ENCODE assay signal across 8 cellular contexts in genomic region chr10:22320591-22321155, GRCh38. TPM values are rescaled to one million over a fixed set of nuclear protein-coding genes. Genes with fewer than 3 reads are reported as not detected.
DNase-seq lines count a peak whose midpoint lies in the region; ATAC-seq, FAIRE-seq and TF ChIP-seq lines count a peak whose summit lies in the region.

Gene BMI1, plus strand, starts transcription at chr10:22321099. Its CDS starts 5,351 bp downstream, at chr10:22326450.

- H3K4ac ChIP-seq in mesenchymal stem cell (ENCODE audit: low read depth in 1 of 2, low read length in 2 of 2) = peak within 1 kb of the TSS; percentile 91

- DNase-seq in NCI-H2107 (lab: John Stamatoyannopoulos, UW) (peak; percentile 19), NCI-H2107 treated with DMSO at 0.1 percent for 48 hours (lab: John Stamatoyannopoulos, UW; ENCODE audit: unreplicated experiment) (no peak), NCI-H82 treated with DMSO at 0.1 percent for 48 hours (lab: John Stamatoyannopoulos, UW; ENCODE audit: unreplicated experiment) (peak; percentile 32), endothelial cell of umbilical vein (ENCODE audit: low read depth, low spot score) (peak; percentile 60), mesenchymal stem cell (peak; percentile 63)
- peak; percentile 73 for DNase-seq in activated T-cell treated with anti-CD3 and anti-CD28 coated beads, Interleukin-2, amount 50 U/mL, for 1 hour

- peaks cover 53% of the 10 kb centered on the region for H3K27me3 Mint-ChIP-seq in stimulated activated naive CD8-positive, alpha-beta T cell treated with anti-CD3 and anti-CD28 coated beads, Interleukin-15, Interleukin-2, amounts not matched to agents 100 ng/mL and 50 ng/mL, for 24 hours

- no peaks in the 10 kb centered on the region for H3K79me2 ChIP-seq in endothelial cell of umbilical vein (ENCODE audit: control insufficient read depth, insufficient read depth, low read length)

- H3K9me3 ChIP-seq in endothelial cell of umbilical vein (replicated peaks; ENCODE audit: control insufficient read depth, insufficient read depth, low read length) (no peaks in the 10 kb centered on the region), mesenchymal stem cell (ENCODE audit: control insufficient read depth, low read length) (no peaks in the 10 kb centered on the region)

- dilution Hi-C loops in endothelial cell of umbilical vein (cut with MboI; ENCODE audit: extremely low pct_ligation_motif_present, low sequenced_read_pairs) = no loop called here

- peaks cover 15% of the 10 kb centered on the region for H3K36me3 Mint-ChIP-seq in stimulated activated naive CD8-positive, alpha-beta T cell treated with anti-CD3 and anti-CD28 coated beads, Interleukin-15, Interleukin-2, amounts not matched to agents 100 ng/mL and 50 ng/mL, for 24 hours (ENCODE audit: low read depth)

- H3K4me2 ChIP-seq in endothelial cell of umbilical vein (ENCODE audit: insufficient read depth, low read length) = peak within 1 kb of the TSS; percentile 71
- peak within 1 kb of the TSS; percentile 94 for H3K4me2 ChIP-seq in mesenchymal stem cell (ENCODE audit: low read length, poor library complexity, severe bottlenecking)

- peak within 1 kb of the TSS in 1 of 2 experiments; percentile 89 for H3K23ac ChIP-seq in mesenchymal stem cell (ENCODE audit: low read length in 2 of 2)

- TF ChIP-seq CTCF in endothelial cell of umbilical vein (IDR thresholded peaks at IDR 0.05; ENCODE audit: extremely low read depth in 1 of 2, insufficient read depth in 1 of 2, low read depth in 1 of 2, low read length in 2 of 2) = no peak

- peak within 1 kb of the TSS; percentile 83 for H4K91ac ChIP-seq in mesenchymal stem cell (ENCODE audit: low read length)

- peak; percentile 20 for ATAC-seq in HG03095 (IDR thresholded peaks at IDR 0.05; ENCODE audit: unreplicated experiment)

- peaks cover 25% of the 10 kb centered on the region for H3K4me1 ChIP-seq in endothelial cell of umbilical vein (ENCODE audit: control insufficient read depth, extremely low read depth, insufficient read depth, low read length)
- H3K4me1 ChIP-seq in mesenchymal stem cell (ENCODE audit: control insufficient read depth, insufficient read depth, low read depth, low read length) = no peaks in the 10 kb centered on the region

- peaks cover 10% of the 10 kb centered on the region for H4K20me1 ChIP-seq in endothelial cell of umbilical vein (replicated peaks; ENCODE audit: control insufficient read depth, extremely low read depth, insufficient read depth, low read length)

- H2AK5ac ChIP-seq in mesenchymal stem cell (ENCODE audit: low read length, severe bottlenecking) = no peak within 1 kb of the TSS

- H3K27ac Mint-ChIP-seq in stimulated activated naive CD8-positive, alpha-beta T cell treated with anti-CD3 and anti-CD28 coated beads, Interleukin-15, Interleukin-2, amounts not matched to agents 100 ng/mL and 50 ng/mL, for 24 hours = peak within 1 kb of the TSS; percentile 92

- WGBS in mesenchymal stem cell = under 1% methylated on average over 21 of the region's 85 CpGs

- no peaks in the 10 kb centered on the region for H3K9me1 ChIP-seq in endothelial cell of umbilical vein (replicated peaks; ENCODE audit: control insufficient read depth, extremely low read depth, insufficient read depth, low read length)

- FAIRE-seq in endothelial cell of umbilical vein (lab: Jason Lieb, UNC) = no peak

- H3K14ac ChIP-seq in mesenchymal stem cell (ENCODE audit: low read length in 2 of 2) = peak within 1 kb of the TSS in 1 of 2 experiments; percentile 97

- H3K27ac ChIP-seq in endothelial cell of umbilical vein (ENCODE audit: insufficient read depth, low read depth, low read length) (no peak within 1 kb of the TSS), mesenchymal stem cell (ENCODE audit: low read length, poor library complexity, severe bottlenecking) (no peak within 1 kb of the TSS)

- no TSS peak for BruUV-seq in endothelial cell of umbilical vein (replicated peaks; lab: Mats Ljungman, UMichigan)

- peak within 1 kb of the TSS; percentile 94 for H3K4me3 Mint-ChIP-seq in stimulated activated naive CD8-positive, alpha-beta T cell treated with anti-CD3 and anti-CD28 coated beads, Interleukin-15, Interleukin-2, amounts not matched to agents 100 ng/mL and 50 ng/mL, for 24 hours

- H2AFZ ChIP-seq in endothelial cell of umbilical vein (ENCODE audit: low read depth, low read length) = peak within 1 kb of the TSS; percentile 68
- H2AFZ ChIP-seq in mesenchymal stem cell (ENCODE audit: low read depth, low read length) = peak within 1 kb of the TSS; percentile 92

- H3K79me1 ChIP-seq in mesenchymal stem cell (replicated peaks; ENCODE audit: low read length, poor library complexity, severe bottlenecking) = peaks cover 13% of the 10 kb centered on the region

- H2BK5ac ChIP-seq in mesenchymal stem cell (ENCODE audit: low read depth, low read length, poor library complexity, severe bottlenecking) = peak within 1 kb of the TSS; percentile 70

- peak within 1 kb of the TSS; percentile 98 for H2BK120ac ChIP-seq in mesenchymal stem cell (ENCODE audit: low read depth, low read length)

- H3K18ac ChIP-seq in mesenchymal stem cell (ENCODE audit: low read depth in 1 of 2, low read length in 2 of 2) = peak within 1 kb of the TSS; percentile 83 to 92

- H3K4me1 Mint-ChIP-seq in stimulated activated naive CD8-positive, alpha-beta T cell treated with anti-CD3 and anti-CD28 coated beads, Interleukin-15, Interleukin-2, amounts not matched to agents 100 ng/mL and 50 ng/mL, for 24 hours (ENCODE audit: low read depth) = peaks cover 67% of the 10 kb centered on the region

- H2BK12ac ChIP-seq in mesenchymal stem cell (ENCODE audit: low read length in 2 of 2) = peak within 1 kb of the TSS in 1 of 2 experiments; percentile 83

- CTCF ChIA-PET in endothelial cell of umbilical vein (lab: Charles Lee) = interaction anchor here (1.0 to 1.6 kb wide), 2 partner anchors 668 to 824 kb away, joined by 4 to 7 read pairs; no protein-coding TSS in a partner anchor

- peak; percentile 11 for TF ChIP-seq POLR2A in endothelial cell of umbilical vein (IDR thresholded peaks at IDR 0.05; ENCODE audit: low read depth, low read length)

- POLR2A ChIA-PET in endothelial cell of umbilical vein (lab: Charles Lee) = no interaction called here

- H4K8ac ChIP-seq in mesenchymal stem cell (ENCODE audit: low read length) = peak within 1 kb of the TSS; percentile 96

- intact Hi-C loops in endothelial cell of umbilical vein (cut with micrococcal nuclease) = loop anchor here (1.0 to 10.0 kb wide), 4 partner anchors 21 to 796 kb away; partner anchors contain the start of gene SKIDA1

- H2BK15ac ChIP-seq in mesenchymal stem cell (ENCODE audit: low read depth, poor library complexity, severe bottlenecking) = peak within 1 kb of the TSS; percentile 96

- H3K9me3 Mint-ChIP-seq in stimulated activated naive CD8-positive, alpha-beta T cell treated with anti-CD3 and anti-CD28 coated beads, Interleukin-15, Interleukin-2, amounts not matched to agents 100 ng/mL and 50 ng/mL, for 24 hours = no peaks in the 10 kb centered on the region

- H3K27me3 ChIP-seq in endothelial cell of umbilical vein (ENCODE audit: control insufficient read depth in 2 of 2, insufficient read depth in 2 of 2, low read length in 2 of 2) = peaks cover 23 to 32% of the 10 kb centered on the region in 2 experiments
- H3K27me3 ChIP-seq in mesenchymal stem cell (ENCODE audit: control insufficient read depth in 1 of 2, insufficient read depth in 1 of 2, low read length in 2 of 2) = peaks cover 22 to 29% of the 10 kb centered on the region in 2 experiments

- H3K9ac ChIP-seq in endothelial cell of umbilical vein (replicated peaks; ENCODE audit: extremely low read depth, insufficient read depth, low read length) (peak within 1 kb of the TSS; percentile 59), mesenchymal stem cell (ENCODE audit: low read length) (peak within 1 kb of the TSS; percentile 91)

- H3K36me3 ChIP-seq in endothelial cell of umbilical vein (ENCODE audit: control insufficient read depth in 2 of 2, extremely low read depth in 1 of 2, insufficient read depth in 2 of 2, low read length in 2 of 2) (no peaks in the 10 kb centered on the region), mesenchymal stem cell (ENCODE audit: control insufficient read depth in 1 of 2, insufficient read depth in 2 of 2, low read depth in 1 of 2, low read length in 2 of 2) (no peaks in the 10 kb centered on the region)

- peak within 1 kb of the TSS; percentile 67 to 96 (median 81) for H3K4me3 ChIP-seq in endothelial cell of umbilical vein (replicated peaks in 1 of 3; ENCODE audit: insufficient read depth in 1 of 3, low read depth in 1 of 3, low read length in 3 of 3)
- H3K4me3 ChIP-seq in mesenchymal stem cell (ENCODE audit: insufficient read depth in 1 of 2, low read depth in 1 of 2, low read length in 2 of 2) = peak within 1 kb of the TSS; percentile 78 to 89

TF ChIP-seq in endothelial cell of umbilical vein, 7 proteins besides CTCF, POLR2A, EP300 and RAD21:
- TF ChIP-seq JUN (IDR thresholded peaks at IDR 0.05; ENCODE audit: borderline replicate concordance, insufficient read depth, insufficient read length, low read depth) (no peak), MAX (IDR thresholded peaks at IDR 0.05; ENCODE audit: insufficient read depth, insufficient read length) (no peak), POLR2AphosphoS5 (IDR thresholded peaks at IDR 0.05; ENCODE audit: insufficient read depth, low read depth, low read length) (no peak), GATA2 (IDR thresholded peaks at IDR 0.05; ENCODE audit: insufficient read depth, insufficient read length, low read depth, low read length) (no peak), FOS (IDR thresholded peaks at IDR 0.05; ENCODE audit: borderline replicate concordance, insufficient read depth, low read length) (no peak), MYC (IDR thresholded peaks at IDR 0.05; ENCODE audit: low read depth, low read length) (no peak), EZH2 (IDR thresholded peaks at IDR 0.05; ENCODE audit: borderline replicate concordance, low read depth, low read length, severe bottlenecking) (no peak)

RNA-seq across cellular contexts. Expression of gene BMI1, which starts in this region (rescaled TPM):
- total RNA-seq in endothelial cell of umbilical vein = 21.0 and 25.1 TPM in 2 replicates
- polyA plus RNA-seq in endothelial cell of umbilical vein = 12.0 and 13.0 TPM in 2 replicates
- polyA plus RNA-seq in endothelial cell of umbilical vein (2011; cell fraction: cytosol; rRNA removed) = 17.1 and 17.5 TPM in 2 replicates
- 31.3 and 34.0 TPM in 2 replicates for polyA plus RNA-seq in endothelial cell of umbilical vein (2011; cell fraction: nucleus; rRNA removed)
- polyA plus RNA-seq in endothelial cell of umbilical vein (2012) = 34.3 and 45.3 TPM in 2 replicates
- 53.9 and 91.8 TPM in 2 replicates for polyA minus RNA-seq in endothelial cell of umbilical vein
- polyA minus RNA-seq in endothelial cell of umbilical vein (2011; cell fraction: cytosol; rRNA and poly(A)+ RNA removed) = 21.7 TPM
- 11.4 and 17.4 TPM in 2 replicates for polyA minus RNA-seq in endothelial cell of umbilical vein (2011; cell fraction: nucleus; rRNA and poly(A)+ RNA removed)
- polyA plus RNA-seq in mesenchymal stem cell (2013, experiment 1 of 2) = 9.3 TPM
- polyA plus RNA-seq in mesenchymal stem cell (2013, experiment 2 of 2) = 9.1 TPM
